15 cellular contexts compared by ENCODE assay signal in genomic region chr21:29230541-29231275, GRCh38.
A peak's percentile ranks its signal among the peaks of the same experiment; 100 is the strongest.
DNase-seq lines count a peak whose midpoint lies in the region; ATAC-seq and TF ChIP-seq lines count a peak whose summit lies in the region.
"Had no signal": no experiment of that assay in that cellular context is flagged by ENCODE, and none has a peak within 500 bp of the region (broad histone marks: within the 10 kb centered on the region; RNA-seq: fewer than 3 reads in every experiment).

No MANE protein-coding gene starts in this region.

- CTCF ChIA-PET in activated B cell treated with CpG ODN at 0.5 μM for 24 hours (lab: Charles Lee) = interaction anchor here (1.2 to 3.1 kb wide), 2 partner anchors 141 kb away, joined by 4 to 18 read pairs; no protein-coding TSS in a partner anchor

- H3K4me3 Mint-ChIP-seq in activated T-cell treated with anti-CD3 and anti-CD28 coated beads, Interleukin-2, amount 50 U/mL, for 24 hours = no peak overlapping the region
- no peak overlapping the region for H3K4me3 Mint-ChIP-seq in activated B cell treated with CpG ODN at 0.5 μM for 24 hours
- H3K4me3 Mint-ChIP-seq in stimulated activated naive B cell treated with anti-CD40 and anti-IgM and Interleukin-4, amounts not matched to agents 10 μg/mL and 1 μg/mL and 100 μg/mL, for 72 hours = no peak overlapping the region
- H3K4me3 Mint-ChIP-seq: activated CD8-positive, alpha-beta T cell treated with anti-CD3 and anti-CD28 coated beads, Interleukin-2, amount 10 ng/mL, durations not matched to agents 7 days and 5 days had no signal

- DNase-seq in activated T-cell treated with anti-CD3 and anti-CD28 coated beads, Interleukin-2, amount 50 U/mL, for 24 hours = no peak
- DNase-seq in activated T-cell treated with anti-CD3 and anti-CD28 coated beads for 4 hours (no peak), activated B cell treated with CpG ODN at 0.5 μM for 24 hours (no peak), islet precursor cell (peak; percentile 56)
- no peak for DNase-seq in stimulated activated naive B cell treated with anti-CD40 and anti-IgM and Interleukin-4, amounts not matched to agents 10 μg/mL and 1 μg/mL and 100 μg/mL, for 72 hours
- no peak for DNase-seq in stimulated activated CD4-positive, alpha-beta T cell treated with anti-CD3 and anti-CD28 coated beads, Interleukin-15, amount 100 ng/mL, for 24 hours
- DNase-seq: 8988T; activated CD8-positive, alpha-beta T cell treated with anti-CD3 and anti-CD28 coated beads, Interleukin-2, amount 10 ng/mL, durations not matched to agents 7 days and 5 days; effector memory CD4-positive, alpha-beta T cell; KG1; NCI-H1417; transverse colon had no signal

- ATAC-seq in activated B cell treated with CpG ODN at 0.5 μM for 24 hours (ENCODE audit: low read depth) (no peak), GM21717 (IDR thresholded peaks at IDR 0.05; ENCODE audit: unreplicated experiment) (no peak), HG03460 (IDR thresholded peaks at IDR 0.05; ENCODE audit: unreplicated experiment) (no peak)
- no peak for ATAC-seq in stimulated activated naive B cell treated with anti-CD40 and anti-IgM and Interleukin-4, amounts not matched to agents 10 μg/mL and 1 μg/mL and 100 μg/mL, for 72 hours (replicated peaks)
- ATAC-seq: activated CD8-positive, alpha-beta T cell treated with anti-CD3 and anti-CD28 coated beads, Interleukin-2, amount 10 ng/mL, durations not matched to agents 7 days and 5 days; HCT116 had no signal

- peak overlapping the region; percentile 4 for H3K27ac Mint-ChIP-seq in activated T-cell treated with anti-CD3 and anti-CD28 coated beads, Interleukin-2, amount 50 U/mL, for 24 hours
- H3K27ac Mint-ChIP-seq in activated B cell treated with CpG ODN at 0.5 μM for 24 hours = peak overlapping the region; percentile 36
- peak overlapping the region; percentile 43 for H3K27ac Mint-ChIP-seq in stimulated activated naive B cell treated with anti-CD40 and anti-IgM and Interleukin-4, amounts not matched to agents 10 μg/mL and 1 μg/mL and 100 μg/mL, for 72 hours
- H3K27ac Mint-ChIP-seq: activated CD8-positive, alpha-beta T cell treated with anti-CD3 and anti-CD28 coated beads, Interleukin-2, amount 10 ng/mL, durations not matched to agents 7 days and 5 days had no signal

- H3K27me3 Mint-ChIP-seq in activated T-cell treated with anti-CD3 and anti-CD28 coated beads, Interleukin-2, amount 50 U/mL, for 24 hours = peaks cover 22% of the 10 kb centered on the region
- no peaks in the 10 kb centered on the region for H3K27me3 Mint-ChIP-seq in activated B cell treated with CpG ODN at 0.5 μM for 24 hours
- no peaks in the 10 kb centered on the region for H3K27me3 Mint-ChIP-seq in stimulated activated naive B cell treated with anti-CD40 and anti-IgM and Interleukin-4, amounts not matched to agents 10 μg/mL and 1 μg/mL and 100 μg/mL, for 72 hours

- POLR2A ChIA-PET in activated B cell treated with CpG ODN at 0.5 μM for 24 hours (lab: Charles Lee) = interaction anchor here (0.7 to 8.5 kb wide), 2 partner anchors 18 to 69 kb away, joined by 4 to 137 read pairs; partner anchors contain the start of gene BACH1

- no peak for TF ChIP-seq CTCF in activated B cell treated with CpG ODN at 0.5 μM for 24 hours (IDR thresholded peaks at IDR 0.05)

- intact Hi-C loops in activated B cell treated with CpG ODN at 0.5 μM for 24 hours (cut with micrococcal nuclease) = no loop called here

- H3K36me3 Mint-ChIP-seq in activated T-cell treated with anti-CD3 and anti-CD28 coated beads, Interleukin-2, amount 50 U/mL, for 24 hours (ENCODE audit: low read depth) = no peaks in the 10 kb centered on the region
- H3K36me3 Mint-ChIP-seq in activated B cell treated with CpG ODN at 0.5 μM for 24 hours (ENCODE audit: low read depth) = no peaks in the 10 kb centered on the region
- peaks cover 2 to 4% of the 10 kb centered on the region in 2 donors for H3K36me3 Mint-ChIP-seq in stimulated activated naive B cell treated with anti-CD40 and anti-IgM and Interleukin-4, amounts not matched to agents 10 μg/mL and 1 μg/mL and 100 μg/mL, for 72 hours

- no peaks in the 10 kb centered on the region for H3K9me3 Mint-ChIP-seq in activated T-cell treated with anti-CD3 and anti-CD28 coated beads, Interleukin-2, amount 50 U/mL, for 24 hours
- no peaks in the 10 kb centered on the region for H3K9me3 Mint-ChIP-seq in activated B cell treated with CpG ODN at 0.5 μM for 24 hours
- peaks cover 0 to 3% of the 10 kb centered on the region in 2 donors for H3K9me3 Mint-ChIP-seq in stimulated activated naive B cell treated with anti-CD40 and anti-IgM and Interleukin-4, amounts not matched to agents 10 μg/mL and 1 μg/mL and 100 μg/mL, for 72 hours

- peaks cover 51% of the 10 kb centered on the region for H3K4me1 Mint-ChIP-seq in activated T-cell treated with anti-CD3 and anti-CD28 coated beads, Interleukin-2, amount 50 U/mL, for 24 hours (ENCODE audit: low read depth)
- peaks cover 61% of the 10 kb centered on the region for H3K4me1 Mint-ChIP-seq in activated B cell treated with CpG ODN at 0.5 μM for 24 hours
- H3K4me1 Mint-ChIP-seq in stimulated activated naive B cell treated with anti-CD40 and anti-IgM and Interleukin-4, amounts not matched to agents 10 μg/mL and 1 μg/mL and 100 μg/mL, for 72 hours = peaks cover 45 to 57% of the 10 kb centered on the region in 2 donors
